In the genomic region with DNA sequence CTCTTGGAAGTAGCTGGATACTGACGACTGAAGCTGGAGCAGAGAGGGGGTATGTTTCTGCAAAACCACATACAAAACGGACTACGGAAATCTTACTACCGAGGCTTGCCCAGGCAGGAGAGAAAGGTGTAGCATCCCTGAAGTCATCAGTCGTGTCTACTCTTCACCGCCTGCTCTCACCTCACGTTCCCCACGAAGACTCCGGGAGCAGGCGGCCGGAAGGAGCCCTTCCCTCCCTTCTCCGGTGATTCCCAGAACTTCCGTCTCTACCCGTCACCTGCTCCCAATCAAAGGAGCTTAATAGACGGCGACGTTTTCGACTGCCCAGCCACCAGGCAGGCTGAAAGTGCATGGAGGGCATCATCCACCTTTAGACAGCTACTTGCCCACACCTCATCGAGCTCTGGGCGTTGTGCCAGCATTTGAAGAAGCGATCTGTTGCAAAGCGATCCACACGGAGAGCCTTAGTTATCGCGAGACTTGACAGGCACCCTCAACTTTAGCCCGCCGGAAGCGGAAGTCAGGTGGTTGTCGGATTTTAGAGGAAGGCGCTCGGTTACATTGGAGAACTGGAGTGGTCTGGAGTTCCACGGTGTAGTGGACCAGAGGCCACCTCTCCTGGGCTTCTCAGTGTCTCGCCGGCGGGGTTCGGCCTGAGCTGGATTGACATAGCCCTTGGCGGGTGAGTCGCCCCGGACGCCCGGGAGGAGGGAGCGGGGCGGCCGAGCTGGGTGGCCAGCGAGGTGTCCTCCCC, we compare ENCODE assay signal across 8 cellular contexts. TPM values are rescaled to one million over a fixed set of nuclear protein-coding genes. Genes with fewer than 3 reads are reported as not detected.
DNase-seq lines count a peak whose midpoint lies in the region; ATAC-seq and TF ChIP-seq lines count a peak whose summit lies in the region.

Gene RAMAC (plus strand): TSS at position 523 of the 754 bp plus-strand sequence. CDS start 2,809 bp downstream, outside the sequence.

- H3K4me1 ChIP-seq in adipocyte (ENCODE audit: control insufficient read depth, insufficient read depth, low read length) = peaks cover 11% of the 10 kb centered on the region
- H3K4me1 ChIP-seq in cardiac muscle cell (ENCODE audit: low read depth) = peaks cover 22% of the 10 kb centered on the region
- no peaks in the 10 kb centered on the region for H3K4me1 ChIP-seq in parathyroid adenoma
- H3K4me1 ChIP-seq in tibial nerve = peaks cover 0 to 27% (median 9%) of the 10 kb centered on the region in 4 donors

- H3K79me2 ChIP-seq in SU-DHL-6 (ENCODE audit: insufficient read depth, low read length) (peaks cover 27% of the 10 kb centered on the region), parathyroid adenoma (no peaks in the 10 kb centered on the region)

- DNase-seq in GM12864 (ENCODE audit: low read depth) = peak; percentile 96
- peak; percentile 74 for DNase-seq in NCI-H128 (lab: John Stamatoyannopoulos, UW; ENCODE audit: unreplicated experiment)
- DNase-seq in adipocyte (ENCODE audit: low read depth) = peak; percentile 99
- peak; percentile 96 to 98 for DNase-seq in cardiac muscle cell (ENCODE audit: low read depth in 1 of 2, low spot score in 1 of 2)
- peak; percentile 83 to 93 for DNase-seq in tibial nerve (ENCODE audit: low spot score in 2 of 2)

- H3K4me2 ChIP-seq in SU-DHL-6 (ENCODE audit: low read depth, low read length, poor library complexity, severe bottlenecking) = peak within 1 kb of the TSS; percentile 95
- H3K4me2 ChIP-seq in parathyroid adenoma (ENCODE audit: low read length) = peak within 1 kb of the TSS; percentile 77

- no peaks in the 10 kb centered on the region for H3K9me3 ChIP-seq in SU-DHL-6 (ENCODE audit: insufficient read depth, low read length)
- H3K9me3 ChIP-seq in adipocyte (ENCODE audit: control insufficient read depth, low read length) = no peaks in the 10 kb centered on the region
- H3K9me3 ChIP-seq in cardiac muscle cell (ENCODE audit: low read depth) = no peaks in the 10 kb centered on the region
- H3K9me3 ChIP-seq in parathyroid adenoma (ENCODE audit: control insufficient read depth, low read length) = no peaks in the 10 kb centered on the region
- no peaks in the 10 kb centered on the region for H3K9me3 ChIP-seq in tibial nerve

- ATAC-seq in HG02678 (IDR thresholded peaks at IDR 0.05; ENCODE audit: unreplicated experiment) = peak; percentile 98

- H3K9ac ChIP-seq in SU-DHL-6 (ENCODE audit: low read length) (peak within 1 kb of the TSS; percentile 75), adipocyte (ENCODE audit: low read length) (peak within 1 kb of the TSS; percentile 98), parathyroid adenoma (no peak within 1 kb of the TSS)

- no peaks in the 10 kb centered on the region for H3F3A ChIP-seq in SU-DHL-6 (ENCODE audit: insufficient read depth)

- H4K20me1 ChIP-seq in SU-DHL-6 (ENCODE audit: low read depth, low read length) = no peaks in the 10 kb centered on the region

- TF ChIP-seq CTCF in GM12864 (IDR thresholded peaks at IDR 0.05; ENCODE audit: low read depth, low read length, missing control alignments) = no peak
- no peak for TF ChIP-seq CTCF in SU-DHL-6 (IDR thresholded peaks at IDR 0.05; ENCODE audit: insufficient read depth, low read length, poor library complexity, severe bottlenecking)
- no peak for TF ChIP-seq CTCF in cardiac muscle cell (IDR thresholded peaks at IDR 0.05; ENCODE audit: low read depth, low read length)
- TF ChIP-seq CTCF in parathyroid adenoma (IDR thresholded peaks at IDR 0.05) = no peak
- no peak for TF ChIP-seq CTCF in tibial nerve (IDR thresholded peaks at IDR 0.05)

- H3K27ac ChIP-seq in SU-DHL-6 (ENCODE audit: low read depth, low read length) (peak within 1 kb of the TSS; percentile 49), cardiac muscle cell (peak within 1 kb of the TSS; percentile 85), parathyroid adenoma (peak within 1 kb of the TSS; percentile 57), tibial nerve (peak within 1 kb of the TSS; percentile 55 to 78 (median 66))

- H3K27me3 ChIP-seq in SU-DHL-6 (ENCODE audit: low read length) (no peaks in the 10 kb centered on the region), adipocyte (replicated peaks; ENCODE audit: control insufficient read depth, insufficient read depth, low read length) (no peaks in the 10 kb centered on the region), cardiac muscle cell (no peaks in the 10 kb centered on the region), parathyroid adenoma (ENCODE audit: control insufficient read depth, insufficient read depth, low read length) (no peaks in the 10 kb centered on the region), tibial nerve (no peaks in the 10 kb centered on the region)

- H2AFZ ChIP-seq in SU-DHL-6 (ENCODE audit: low read depth, low read length, severe bottlenecking) (peak within 1 kb of the TSS; percentile 75), parathyroid adenoma (peak within 1 kb of the TSS; percentile 94)

- H3K4me3 ChIP-seq in GM12864 (ENCODE audit: low read depth, low read length) (peak within 1 kb of the TSS; percentile 78), SU-DHL-6 (ENCODE audit: insufficient read depth, low read length, poor library complexity, severe bottlenecking) (peak within 1 kb of the TSS; percentile 77), adipocyte (ENCODE audit: low read length) (peak within 1 kb of the TSS; percentile 100), cardiac muscle cell (peak within 1 kb of the TSS; percentile 73), parathyroid adenoma (ENCODE audit: low read depth, low read length) (peak within 1 kb of the TSS; percentile 81), tibial nerve (peak within 1 kb of the TSS; percentile 75 to 88 (median 80))

- no peaks in the 10 kb centered on the region for H3K9me2 ChIP-seq in SU-DHL-6 (replicated peaks; ENCODE audit: insufficient read depth, low read length)

- TF ChIP-seq EP300 in tibial nerve (IDR thresholded peaks at IDR 0.05) = peak in 1 of 2 donors; percentile 86

- no peak for TF ChIP-seq POLR2A in tibial nerve (IDR thresholded peaks at IDR 0.05)

- 2 to 3% methylated on average over 35 to 45 of the region's 45 CpGs for WGBS in tibial nerve, 2 donors

- peaks cover 11% of the 10 kb centered on the region for H3K36me3 ChIP-seq in SU-DHL-6 (ENCODE audit: low read length)
- peaks cover 18% of the 10 kb centered on the region for H3K36me3 ChIP-seq in adipocyte (ENCODE audit: control insufficient read depth, insufficient read depth, low read length, severe bottlenecking)
- H3K36me3 ChIP-seq in cardiac muscle cell = peaks cover 11% of the 10 kb centered on the region
- H3K36me3 ChIP-seq in parathyroid adenoma (ENCODE audit: control insufficient read depth, insufficient read depth, low read length) = no peaks in the 10 kb centered on the region
- H3K36me3 ChIP-seq in tibial nerve = peaks cover 0 to 22% (median 0%) of the 10 kb centered on the region in 3 donors

RNA-seq across cellular contexts. Expression of gene RAMAC, which starts in this region (rescaled TPM):
- 37.3 and 60.7 TPM in 2 replicates for total RNA-seq in cardiac muscle cell
- polyA plus RNA-seq in cardiac muscle cell = 67.7 and 91.1 TPM in 2 replicates
- total RNA-seq in tibial nerve = 10 to 100 TPM in 3 of 4 donors, 1 to 10 TPM in 1; 6.9 to 20.4 (median 15.8) TPM

Comparison
In these comparisons a context has a peak if more than half of its experiments do, and no peak if none do; other contexts are left out.
1. Peak in every context shown above with its lines: DNase-seq, ATAC-seq, H3K4me3 ChIP-seq and H3K27ac ChIP-seq.